In the genomic region with DNA sequence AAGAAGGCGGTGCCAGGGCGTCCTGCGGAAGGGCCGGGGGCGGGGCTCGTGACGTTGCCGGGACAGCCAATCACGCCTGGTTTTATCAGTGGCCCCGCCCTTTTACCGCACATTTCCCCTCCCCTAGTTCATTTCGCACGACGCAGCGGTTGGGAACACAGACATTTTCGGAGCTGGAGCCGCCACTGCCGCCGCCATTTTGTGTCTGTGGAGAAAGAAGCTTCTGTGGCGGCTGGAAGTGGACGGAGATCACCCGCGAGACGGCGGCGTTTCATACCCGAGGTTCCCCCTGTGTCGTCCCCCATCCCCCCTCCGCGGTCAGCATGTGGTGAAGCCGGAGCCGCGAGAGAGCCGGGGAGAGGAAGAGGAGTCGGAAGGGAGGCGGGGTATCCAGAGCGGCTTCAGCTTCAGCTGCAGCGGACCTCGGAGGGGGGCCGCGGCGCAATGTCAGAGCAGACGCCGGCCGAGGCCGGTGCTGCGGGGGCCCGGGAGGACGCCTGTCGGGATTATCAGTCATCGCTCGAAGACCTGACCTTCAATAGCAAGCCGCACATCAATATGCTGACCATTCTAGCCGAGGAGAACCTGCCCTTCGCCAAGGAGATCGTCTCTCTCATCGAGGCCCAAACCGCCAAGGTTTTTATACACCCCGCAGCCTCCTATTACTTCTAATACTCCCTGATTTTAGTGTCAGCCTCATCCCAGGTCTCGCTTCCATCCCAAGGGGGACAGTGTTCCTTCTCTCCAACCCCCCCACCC, we compare ENCODE assay signal across 1 cellular context.
TF ChIP-seq lines count a peak whose summit lies in the region.

A gene with protein sequence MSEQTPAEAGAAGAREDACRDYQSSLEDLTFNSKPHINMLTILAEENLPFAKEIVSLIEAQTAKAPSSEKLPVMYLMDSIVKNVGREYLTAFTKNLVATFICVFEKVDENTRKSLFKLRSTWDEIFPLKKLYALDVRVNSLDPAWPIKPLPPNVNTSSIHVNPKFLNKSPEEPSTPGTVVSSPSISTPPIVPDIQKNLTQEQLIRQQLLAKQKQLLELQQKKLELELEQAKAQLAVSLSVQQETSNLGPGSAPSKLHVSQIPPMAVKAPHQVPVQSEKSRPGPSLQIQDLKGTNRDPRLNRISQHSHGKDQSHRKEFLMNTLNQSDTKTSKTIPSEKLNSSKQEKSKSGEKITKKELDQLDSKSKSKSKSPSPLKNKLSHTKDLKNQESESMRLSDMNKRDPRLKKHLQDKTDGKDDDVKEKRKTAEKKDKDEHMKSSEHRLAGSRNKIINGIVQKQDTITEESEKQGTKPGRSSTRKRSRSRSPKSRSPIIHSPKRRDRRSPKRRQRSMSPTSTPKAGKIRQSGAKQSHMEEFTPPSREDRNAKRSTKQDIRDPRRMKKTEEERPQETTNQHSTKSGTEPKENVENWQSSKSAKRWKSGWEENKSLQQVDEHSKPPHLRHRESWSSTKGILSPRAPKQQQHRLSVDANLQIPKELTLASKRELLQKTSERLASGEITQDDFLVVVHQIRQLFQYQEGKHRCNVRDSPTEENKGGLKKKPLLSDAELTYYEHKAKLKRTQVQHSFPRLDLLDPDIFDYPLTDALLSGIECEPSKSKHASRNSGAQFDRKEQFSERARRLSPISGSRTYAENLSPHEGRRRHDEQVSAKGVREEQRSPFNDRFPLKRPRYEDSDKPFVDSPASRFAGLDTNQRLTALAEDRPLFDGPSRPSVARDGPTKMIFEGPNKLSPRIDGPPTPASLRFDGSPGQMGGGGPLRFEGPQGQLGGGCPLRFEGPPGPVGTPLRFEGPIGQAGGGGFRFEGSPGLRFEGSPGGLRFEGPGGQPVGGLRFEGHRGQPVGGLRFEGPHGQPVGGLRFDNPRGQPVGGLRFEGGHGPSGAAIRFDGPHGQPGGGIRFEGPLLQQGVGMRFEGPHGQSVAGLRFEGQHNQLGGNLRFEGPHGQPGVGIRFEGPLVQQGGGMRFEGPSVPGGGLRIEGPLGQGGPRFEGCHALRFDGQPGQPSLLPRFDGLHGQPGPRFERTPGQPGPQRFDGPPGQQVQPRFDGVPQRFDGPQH (N-terminal part only) (plus strand): TSS at position 136 of the 759 bp plus-strand sequence. CDS start 309 bp downstream, at position 445.

TF ChIP-seq in IMR-90, 13 proteins besides CTCF, POLR2A, EP300 and RAD21:
- peak; percentile 94; the same call in 1 of the 2 replicates for TF ChIP-seq CHD1 (IDR thresholded peaks at IDR 0.05; ENCODE audit: low read depth, low read length)
- peak; percentile 19; the same call in 1 of the 2 replicates for TF ChIP-seq MAFK (IDR thresholded peaks at IDR 0.05; ENCODE audit: low read depth, low read length)
- TF ChIP-seq SMC3 (IDR thresholded peaks at IDR 0.05; ENCODE audit: low read depth, low read length) = no peak
- TF ChIP-seq, protein P1, sequence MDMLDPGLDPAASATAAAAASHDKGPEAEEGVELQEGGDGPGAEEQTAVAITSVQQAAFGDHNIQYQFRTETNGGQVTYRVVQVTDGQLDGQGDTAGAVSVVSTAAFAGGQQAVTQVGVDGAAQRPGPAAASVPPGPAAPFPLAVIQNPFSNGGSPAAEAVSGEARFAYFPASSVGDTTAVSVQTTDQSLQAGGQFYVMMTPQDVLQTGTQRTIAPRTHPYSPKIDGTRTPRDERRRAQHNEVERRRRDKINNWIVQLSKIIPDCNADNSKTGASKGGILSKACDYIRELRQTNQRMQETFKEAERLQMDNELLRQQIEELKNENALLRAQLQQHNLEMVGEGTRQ (IDR thresholded peaks at IDR 0.05; ENCODE audit: low read depth, low read length) = peak; percentile 85
